Comparison of ENCODE assay signal across 8 cellular contexts in the genomic region with DNA sequence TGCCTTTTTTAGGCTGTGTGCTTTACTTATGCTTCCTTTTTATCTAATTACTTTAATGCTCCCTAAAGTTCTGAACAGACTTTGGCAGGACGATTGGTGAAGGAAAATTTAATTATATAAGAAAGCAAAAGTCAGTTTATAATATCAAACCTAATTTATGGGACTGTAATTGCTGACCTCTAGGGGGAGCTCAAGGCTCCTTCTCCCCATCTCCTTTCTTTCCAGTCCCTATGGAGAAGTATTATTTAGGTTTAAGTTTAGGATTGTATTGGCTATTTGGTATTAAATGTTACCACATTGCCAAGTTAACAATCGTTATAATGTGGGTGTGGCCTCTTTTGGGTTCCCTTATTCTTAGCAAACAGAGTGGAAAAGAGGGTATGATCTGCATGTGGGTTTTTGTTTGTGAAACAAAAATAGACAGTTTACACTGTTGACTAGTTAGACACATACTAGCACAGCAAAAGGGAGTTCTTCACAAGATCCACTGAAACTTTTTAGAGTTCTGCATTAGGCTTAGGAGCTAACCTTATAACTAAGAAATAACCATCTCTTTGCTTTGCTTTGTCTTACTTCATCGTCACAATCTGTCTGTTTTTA. TPM values are rescaled to one million over a fixed set of nuclear protein-coding genes. Genes with fewer than 3 reads are reported as not detected.
A peak's percentile ranks its signal among the peaks of the same experiment; 100 is the strongest.
DNase-seq lines count a peak whose midpoint lies in the region; ATAC-seq and TF ChIP-seq lines count a peak whose summit lies in the region.

No MANE protein-coding gene starts in this region.

- no peaks in the 10 kb centered on the region for H3K36me3 ChIP-seq in Panc1 (ENCODE audit: control insufficient read depth, insufficient read depth, low read length)

- POLR2A ChIA-PET in Panc1 (lab: Charles Lee), result no interaction called here

- peak; percentile 54 to 57 for DNase-seq in AML-193 (lab: John Stamatoyannopoulos, UW)
- DNase-seq in GM13977 (ENCODE audit: low spot score), result no peak
- DNase-seq in Panc1 (ENCODE audit: low read depth, low spot score), result no peak
- DNase-seq in fibroblast of gingiva (ENCODE audit: low read depth), result peak; percentile 39
- DNase-seq in skeletal muscle cell (ENCODE audit: low read depth), result peak; percentile 16
- DNase-seq in KG1 (lab: John Stamatoyannopoulos, UW), result no peak

- H3K9me3 ChIP-seq in Panc1 (ENCODE audit: control insufficient read depth, insufficient read depth, low read depth, low read length), result no peaks in the 10 kb centered on the region

- no peak overlapping the region for H3K4me3 ChIP-seq in Panc1 (ENCODE audit: low read depth in 2 of 2, low read length in 2 of 2)
- H3K4me3 ChIP-seq in skeletal muscle cell (ENCODE audit: low read depth, low read length), result no peak overlapping the region

- no peaks in the 10 kb centered on the region for H3K27me3 ChIP-seq in Panc1 (ENCODE audit: control insufficient read depth, insufficient read depth, low read length)

- intact Hi-C loops in Panc1 (cut with micrococcal nuclease; ENCODE audit: unreplicated experiment), result no loop called here

- in situ Hi-C loops in GM13977 (cut with MboI; ENCODE audit: low pct_unique_long_range_greater_than_20kb, low sequenced_read_pairs, unreplicated experiment), result loop anchor here (25.0 kb wide), 1 partner anchor 157 kb away; no protein-coding TSS in a partner anchor
- in situ Hi-C loops in Panc1 (cut with HindIII; ENCODE audit: low pct_unique_long_range_greater_than_20kb, low sequenced_read_pairs), result no loop called here

- H3K4me1 ChIP-seq in Panc1 (ENCODE audit: control insufficient read depth, insufficient read depth, low read length), result no peaks in the 10 kb centered on the region

- CTCF ChIA-PET in Panc1 (lab: Charles Lee), result no interaction called here

- BruUV-seq in Panc1 (replicated peaks; lab: Mats Ljungman, UMichigan), result no TSS peak

- ATAC-seq in Panc1, result no peak
- no peak for ATAC-seq in GM18511 (IDR thresholded peaks at IDR 0.05; ENCODE audit: unreplicated experiment)
- no peak for ATAC-seq in HG02973 (IDR thresholded peaks at IDR 0.05; ENCODE audit: unreplicated experiment)

- TF ChIP-seq CTCF in GM13977 (IDR thresholded peaks at IDR 0.05; ENCODE audit: extremely low read depth, insufficient read depth, missing control alignments), result peak; percentile 66
- TF ChIP-seq CTCF in Panc1 (IDR thresholded peaks at IDR 0.05), result peak; percentile 73; the same call in 1 of the 2 replicates

- no peak overlapping the region for H3K27ac ChIP-seq in Panc1 (ENCODE audit: low read length)

RNA-seq across cellular contexts. Expression of gene TNFSF4, which starts 48.2 kb away (rescaled TPM):
- 0.13 TPM for total RNA-seq in Panc1 (2021; ENCODE audit: unreplicated experiment)
- polyA plus RNA-seq in Panc1 (2012; ENCODE audit: insufficient read length), result not detected

Comparison
In these comparisons a context has a peak if more than half of its experiments do, and no peak if none do; other contexts are left out.
1. DNase-seq: peak in AML-193 (2 of 2), fibroblast of gingiva (single experiment) and skeletal muscle cell (single experiment); none in GM13977 (single experiment), Panc1 (single experiment) and KG1 (single experiment).